ENCODE assay signal across 10 cellular contexts in the genomic region with DNA sequence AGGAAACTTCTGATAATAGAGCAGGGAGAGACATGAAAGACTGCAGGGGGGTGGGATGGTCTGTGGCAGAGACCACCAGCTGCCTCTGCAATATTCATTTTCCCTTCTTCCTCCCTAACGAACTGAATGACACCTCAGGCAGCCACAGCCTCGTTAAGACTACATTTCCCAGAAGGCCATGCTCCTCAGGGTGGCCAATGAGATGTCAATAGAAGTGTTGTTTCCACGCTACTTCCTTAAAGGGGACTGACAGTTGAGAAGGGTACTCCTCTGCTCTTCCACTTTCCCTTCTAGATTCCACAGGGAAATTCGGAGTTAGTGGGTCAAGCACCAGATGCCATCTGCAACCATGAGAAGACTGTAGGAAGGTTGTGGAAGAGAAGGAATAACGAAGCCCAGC. TPM values are rescaled to one million over a fixed set of nuclear protein-coding genes. Genes with fewer than 3 reads are reported as not detected.
DNase-seq lines count a peak whose midpoint lies in the region; ATAC-seq and TF ChIP-seq lines count a peak whose summit lies in the region.
"Had no signal": no experiment of that assay in that cellular context is flagged by ENCODE, and none has a peak within 500 bp of the region (broad histone marks: within the 10 kb centered on the region; RNA-seq: fewer than 3 reads in every experiment).

No MANE protein-coding gene starts in this region.

- H3K9me3 Mint-ChIP-seq in activated T-helper 17 cell treated with anti-CD3 and anti-CD28 coated beads, Interleukin-2, amount 50 U/mL, for 72 hours = no peaks in the 10 kb centered on the region

- TF ChIP-seq CTCF in GM10248 (IDR thresholded peaks at IDR 0.05; ENCODE audit: control extremely low read depth, extremely low read depth, low read depth, missing control alignments) = no peak

- H3K27ac ChIP-seq in subcutaneous abdominal adipose tissue (ENCODE audit: low read depth, low read length) = no peak overlapping the region
- H3K27ac ChIP-seq: Peyer's patch, tibial nerve had no signal

- H3K4me3 Mint-ChIP-seq in activated T-helper 17 cell treated with anti-CD3 and anti-CD28 coated beads, Interleukin-2, amount 50 U/mL, for 72 hours = peak overlapping the region; percentile 25

- H3K9me3 ChIP-seq in iPS-15b (ENCODE audit: control insufficient read depth, insufficient read depth, low read length) (no peaks in the 10 kb centered on the region), subcutaneous abdominal adipose tissue (ENCODE audit: control insufficient read depth in 5 of 5, low read length in 5 of 5) (no peaks in the 10 kb centered on the region), MG63 (0 out of 2 replicates have a peak, but pooled peaks cover 3% of the 10 kb centered on the region)
- H3K9me3 ChIP-seq: Peyer's patch, tibial nerve had no signal

- POLR2A ChIA-PET in GM10248 (lab: Yijun Ruan, JAX) = no interaction called here

- H3K27me3 ChIP-seq in iPS-15b (ENCODE audit: control insufficient read depth, insufficient read depth, low read length) (no peaks in the 10 kb centered on the region), subcutaneous abdominal adipose tissue (ENCODE audit: control insufficient read depth in 5 of 5, insufficient read depth in 4 of 5, low read length in 5 of 5) (no peaks in the 10 kb centered on the region), MG63 (no peaks in the 10 kb centered on the region)
- H3K27me3 ChIP-seq: Peyer's patch, tibial nerve had no signal

- no peaks in the 10 kb centered on the region for H3K36me3 Mint-ChIP-seq in activated T-helper 17 cell treated with anti-CD3 and anti-CD28 coated beads, Interleukin-2, amount 50 U/mL, for 72 hours (ENCODE audit: low read depth)

- DNase-seq in GM10248 (ENCODE audit: extremely low spot score) = peak; percentile 76
- no peak for DNase-seq in NCI-H2227 treated with DMSO at 0.1 percent for 48 hours (lab: John Stamatoyannopoulos, UW)
- DNase-seq in MG63 = no peak

- H3K9ac ChIP-seq in iPS-15b (ENCODE audit: low read depth, low read length) (no peak overlapping the region), subcutaneous abdominal adipose tissue (ENCODE audit: low read length in 5 of 5) (no peak overlapping the region)

- no peaks in the 10 kb centered on the region for H3K4me1 Mint-ChIP-seq in activated T-helper 17 cell treated with anti-CD3 and anti-CD28 coated beads, Interleukin-2, amount 50 U/mL, for 72 hours

- H3K36me3 ChIP-seq in iPS-15b (ENCODE audit: control insufficient read depth, insufficient read depth, low read length) (no peaks in the 10 kb centered on the region), subcutaneous abdominal adipose tissue (ENCODE audit: control insufficient read depth in 5 of 5, insufficient read depth in 5 of 5, low read length in 5 of 5) (no peaks in the 10 kb centered on the region), MG63 (no peaks in the 10 kb centered on the region)
- H3K36me3 ChIP-seq: Peyer's patch, tibial nerve had no signal

- H3K27me3 Mint-ChIP-seq in activated T-helper 17 cell treated with anti-CD3 and anti-CD28 coated beads, Interleukin-2, amount 50 U/mL, for 72 hours = peaks cover 4% of the 10 kb centered on the region

- CTCF ChIA-PET in GM10248 (lab: Yijun Ruan, JAX) = interaction anchor here (1.1 kb wide), 1 partner anchor 121 kb away, joined by 3 read pairs; no protein-coding TSS in a partner anchor

- peak; percentile 91 for ATAC-seq in GM19467 (IDR thresholded peaks at IDR 0.05; ENCODE audit: unreplicated experiment)
- ATAC-seq in HG03520 (IDR thresholded peaks at IDR 0.05; ENCODE audit: unreplicated experiment) = peak; percentile 79
- ATAC-seq in activated T-helper 17 cell treated with anti-CD3 and anti-CD28 coated beads, Interleukin-2, amount 50 U/mL, for 72 hours (replicated peaks) = peak; percentile 51

- no peak overlapping the region for H3K27ac Mint-ChIP-seq in activated T-helper 17 cell treated with anti-CD3 and anti-CD28 coated beads, Interleukin-2, amount 50 U/mL, for 72 hours

- H3K4me3 ChIP-seq in iPS-15b (ENCODE audit: low read depth, low read length) (peak overlapping the region; percentile 2), subcutaneous abdominal adipose tissue (ENCODE audit: low read depth in 1 of 5, low read length in 5 of 5) (peak overlapping the region; percentile 29 to 54 (median 34)), MG63 (no peak overlapping the region)
- H3K4me3 ChIP-seq: tibial nerve had no signal

- H3K4me1 ChIP-seq in iPS-15b (ENCODE audit: control insufficient read depth, insufficient read depth, low read length) = no peaks in the 10 kb centered on the region
- peaks cover 0 to 6% (median 2%) of the 10 kb centered on the region in 5 donors for H3K4me1 ChIP-seq in subcutaneous abdominal adipose tissue (ENCODE audit: control insufficient read depth in 5 of 5, insufficient read depth in 5 of 5, low read length in 5 of 5)
- H3K4me1 ChIP-seq: Peyer's patch, tibial nerve had no signal

RNA-seq across cellular contexts. Expression of a gene that starts 52.0 kb away (rescaled TPM):
- total RNA-seq in activated T-helper 17 cell treated with anti-CD3 and anti-CD28 coated beads, Interleukin-2, amount 50 U/mL, for 72 hours = 1 to 10 TPM; 1.5 to 2.0 TPM
- 36.4 and 44.6 TPM in 2 replicates for total RNA-seq in MG63 (2014; rRNA removed; shearing (Covaris generic); ENCODE audit: low replicate concordance)

Comparison
In these comparisons a context has a peak if more than half of its experiments do, and no peak if none do; other contexts are left out.
1. RNA of a gene that starts 52.0 kb away (total RNA-seq): 36.4 to 44.6 TPM in MG63; 1.5 to 2.0 TPM in activated T-helper 17 cell treated with anti-CD3 and anti-CD28 coated beads, Interleukin-2, amount 50 U/mL, for 72 hours; every median in the first group is over 10 times any median in the second.
2. Peak in every context shown above with its lines, with median percentiles within 50 percentile points of each other: ATAC-seq.